Comparison of ENCODE assay signal across 14 cellular contexts in genomic region chr7:73742338-73742752, GRCh38. TPM values are rescaled to one million over a fixed set of nuclear protein-coding genes. Genes with fewer than 3 reads are reported as not detected.
DNase-seq lines count a peak whose midpoint lies in the region; ATAC-seq and TF ChIP-seq lines count a peak whose summit lies in the region.
"Had no signal": no experiment of that assay in that cellular context is flagged by ENCODE, and none has a peak within 500 bp of the region (broad histone marks: within the 10 kb centered on the region; RNA-seq: fewer than 3 reads in every experiment).

No MANE protein-coding gene starts in this region.

- DNase-seq in Calu3, result peak; percentile 62
- DNase-seq in NCI-H2029 (lab: John Stamatoyannopoulos, UW), result peak; percentile 84
- DNase-seq in CD8-positive, alpha-beta memory T cell, result no peak
- DNase-seq in stimulated activated CD4-positive, alpha-beta T cell treated with anti-CD3 and anti-CD28 coated beads, Interleukin-2, amount 100 ng/mL, for 24 hours, result no peak
- no peak for DNase-seq in NCI-H128 (lab: John Stamatoyannopoulos, UW; ENCODE audit: unreplicated experiment)
- DNase-seq: amniotic stem cell; mammary epithelial cell; stimulated activated CD4-positive, alpha-beta T cell treated with anti-CD3 and anti-CD28 coated beads, Interleukin-15, amount 100 ng/mL, for 24 hours; T-cell had no signal

- TF ChIP-seq CTCF in Calu3 (IDR thresholded peaks at IDR 0.05; ENCODE audit: unreplicated experiment), result no peak

- no peaks in the 10 kb centered on the region for H3K36me3 ChIP-seq in ectodermal cell (ENCODE audit: control insufficient read depth, insufficient read depth, low read length)
- no peaks in the 10 kb centered on the region for H3K36me3 ChIP-seq in mucosa of stomach (ENCODE audit: control insufficient read depth, insufficient read depth, low read length)
- peaks cover 2% of the 10 kb centered on the region for H3K36me3 ChIP-seq in CD8-positive, alpha-beta memory T cell (ENCODE audit: insufficient read depth, low read length)

- H3K36me3 Mint-ChIP-seq in Calu3 (ENCODE audit: insufficient read depth, unreplicated experiment), result peaks cover 66% of the 10 kb centered on the region
- H3K36me3 Mint-ChIP-seq in CD8-positive, alpha-beta memory T cell, result no peaks in the 10 kb centered on the region
- H3K36me3 Mint-ChIP-seq: T-cell had no signal

- BruUV-seq in Calu3 (replicated peaks; lab: Mats Ljungman, UMichigan), result no TSS peak

- H3K4me1 ChIP-seq in ectodermal cell (ENCODE audit: control insufficient read depth, insufficient read depth, low read length), result peaks cover 31% of the 10 kb centered on the region
- H3K4me1 ChIP-seq in mucosa of stomach (ENCODE audit: control insufficient read depth, insufficient read depth, low read length), result peaks cover 51% of the 10 kb centered on the region
- peaks cover 9% of the 10 kb centered on the region for H3K4me1 ChIP-seq in CD8-positive, alpha-beta memory T cell (ENCODE audit: insufficient read depth, low read length)

- H3K4me3 ChIP-seq in ectodermal cell (ENCODE audit: insufficient read depth, low read depth, low read length) (peak overlapping the region; percentile 1), mucosa of stomach (ENCODE audit: low read length) (peak overlapping the region; percentile 33)
- H3K4me3 ChIP-seq in CD8-positive, alpha-beta memory T cell (ENCODE audit: low read length), result no peak overlapping the region

- POLR2A ChIA-PET in CD8-positive, alpha-beta memory T cell (lab: Charles Lee), result no interaction called here

- peak overlapping the region; percentile 56 for H3K4me3 Mint-ChIP-seq in Calu3 (ENCODE audit: low read depth, unreplicated experiment)
- no peak overlapping the region for H3K4me3 Mint-ChIP-seq in CD8-positive, alpha-beta memory T cell
- H3K4me3 Mint-ChIP-seq: T-cell had no signal

- H3K27ac ChIP-seq in ectodermal cell (ENCODE audit: insufficient read depth, low read depth, low read length, poor library complexity, severe bottlenecking), result peak overlapping the region; percentile 87
- no peak overlapping the region for H3K27ac ChIP-seq in CD8-positive, alpha-beta memory T cell (ENCODE audit: low read depth, low read length)

- ATAC-seq in HG03520 (IDR thresholded peaks at IDR 0.05; ENCODE audit: unreplicated experiment), result no peak
- ATAC-seq: T-cell had no signal

- H3K27me3 Mint-ChIP-seq in Calu3 (ENCODE audit: unreplicated experiment), result no peaks in the 10 kb centered on the region
- peaks cover 0 to 2% of the 10 kb centered on the region in 2 donors for H3K27me3 Mint-ChIP-seq in CD8-positive, alpha-beta memory T cell
- H3K27me3 Mint-ChIP-seq: T-cell had no signal

- H3K9me3 Mint-ChIP-seq in Calu3 (ENCODE audit: low read depth, unreplicated experiment), result no peaks in the 10 kb centered on the region
- H3K9me3 Mint-ChIP-seq in CD8-positive, alpha-beta memory T cell, result no peaks in the 10 kb centered on the region
- H3K9me3 Mint-ChIP-seq: T-cell had no signal

- peaks cover 29% of the 10 kb centered on the region for H3K4me1 Mint-ChIP-seq in Calu3 (ENCODE audit: low read depth, unreplicated experiment)
- peaks cover 5 to 14% (median 7%) of the 10 kb centered on the region in 3 donors for H3K4me1 Mint-ChIP-seq in CD8-positive, alpha-beta memory T cell

- CTCF ChIA-PET in Calu3 (lab: Charles Lee), result interaction anchor here (0.9 to 1.7 kb wide), 3 partner anchors 14 to 87 kb away, joined by 3 to 4 read pairs (median 4); partner anchors contain the start of gene CLDN3
- CTCF ChIA-PET in CD8-positive, alpha-beta memory T cell (lab: Charles Lee), result no interaction called here

- H3K9ac ChIP-seq in mucosa of stomach (ENCODE audit: low read length), result peak overlapping the region; percentile 55

- intact Hi-C loops in Calu3 (cut with micrococcal nuclease; ENCODE audit: unreplicated experiment), result loop anchor here (2.0 kb wide), 2 partner anchors 88 to 108 kb away; partner anchors contain the start of gene CLDN4

- H3K27ac Mint-ChIP-seq in Calu3 (ENCODE audit: unreplicated experiment), result peak overlapping the region; percentile 98
- H3K27ac Mint-ChIP-seq in CD8-positive, alpha-beta memory T cell, result peak overlapping the region in 1 of 8 donors; percentile 93
- H3K27ac Mint-ChIP-seq: T-cell had no signal

- no peaks in the 10 kb centered on the region for H3K9me3 ChIP-seq in ectodermal cell (ENCODE audit: control insufficient read depth, low read length)
- H3K9me3 ChIP-seq in mucosa of stomach (ENCODE audit: control insufficient read depth, low read length), result no peaks in the 10 kb centered on the region
- H3K9me3 ChIP-seq in CD8-positive, alpha-beta memory T cell (ENCODE audit: low read length), result no peaks in the 10 kb centered on the region

- H3K27me3 ChIP-seq in ectodermal cell (ENCODE audit: control insufficient read depth, insufficient read depth, low read length, poor library complexity, severe bottlenecking), result no peaks in the 10 kb centered on the region
- no peaks in the 10 kb centered on the region for H3K27me3 ChIP-seq in mucosa of stomach (ENCODE audit: control insufficient read depth, insufficient read depth, low read length)
- no peaks in the 10 kb centered on the region for H3K27me3 ChIP-seq in CD8-positive, alpha-beta memory T cell (ENCODE audit: insufficient read depth, low read length, poor library complexity, severe bottlenecking)

- 39 to 41% methylated on average over 7 of the region's 7 CpGs for WGBS in ectodermal cell, 2 experiments

RNA-seq across cellular contexts. Expression of gene ABHD11, which starts 3.7 kb away (rescaled TPM):
- total RNA-seq in Calu3 (2022), result 67.7 and 85.2 TPM in 2 replicates
- polyA plus RNA-seq in ectodermal cell (2013, experiment 1 of 4), result 12.3 TPM
- polyA plus RNA-seq in ectodermal cell (2013, experiment 2 of 4), result 14.6 TPM
- polyA plus RNA-seq in ectodermal cell (2013, experiment 3 of 4), result 12.3 TPM
- 11.5 TPM for polyA plus RNA-seq in ectodermal cell (2013, experiment 4 of 4)
- 10 to 100 TPM; 23.2 to 26.5 TPM for total RNA-seq in CD8-positive, alpha-beta memory T cell
- 13.1 TPM for polyA plus RNA-seq in CD8-positive, alpha-beta memory T cell

RNA-seq across cellular contexts. Expression of gene STX1A, which starts 22.9 kb away (rescaled TPM):
- 26.1 and 26.2 TPM in 2 replicates for total RNA-seq in Calu3 (2022)
- polyA plus RNA-seq in ectodermal cell (2013, experiment 1 of 4), result 19.0 TPM
- polyA plus RNA-seq in ectodermal cell (2013, experiment 2 of 4), result 12.6 TPM
- polyA plus RNA-seq in ectodermal cell (2013, experiment 3 of 4), result 15.5 TPM
- polyA plus RNA-seq in ectodermal cell (2013, experiment 4 of 4), result 17.8 TPM
- 10 to 100 TPM; 18.4 to 18.8 TPM for total RNA-seq in CD8-positive, alpha-beta memory T cell
- 1.5 TPM for polyA plus RNA-seq in CD8-positive, alpha-beta memory T cell

RNA-seq across cellular contexts. Expression of gene CLDN3, which starts 27.7 kb away (rescaled TPM):
- 122 and 135 TPM in 2 replicates for total RNA-seq in Calu3 (2022)
- 4.3 TPM for polyA plus RNA-seq in ectodermal cell (2013, experiment 1 of 4)
- polyA plus RNA-seq in ectodermal cell (2013, experiment 2 of 4), result 5.4 TPM
- 6.8 TPM for polyA plus RNA-seq in ectodermal cell (2013, experiment 3 of 4)
- 7.5 TPM for polyA plus RNA-seq in ectodermal cell (2013, experiment 4 of 4)
- total RNA-seq in CD8-positive, alpha-beta memory T cell, result not detected
- polyA plus RNA-seq in CD8-positive, alpha-beta memory T cell, result not detected
- total RNA-seq: activated CD8-positive, alpha-beta memory T cell treated with anti-CD3 and anti-CD28 coated beads for 36 hours; fibroblast of lung had no signal
- polyA plus RNA-seq: fibroblast of lung, mammary epithelial cell had no signal

RNA-seq across cellular contexts. Expression of gene BUD23, which starts 58.9 kb away (rescaled TPM):
- total RNA-seq in Calu3 (2022), result 73.5 and 75.8 TPM in 2 replicates
- 50.3 TPM for polyA plus RNA-seq in ectodermal cell (2013, experiment 1 of 4)
- polyA plus RNA-seq in ectodermal cell (2013, experiment 2 of 4), result 45.1 TPM
- polyA plus RNA-seq in ectodermal cell (2013, experiment 3 of 4), result 43.5 TPM
- polyA plus RNA-seq in ectodermal cell (2013, experiment 4 of 4), result 52.3 TPM
- 100 to 1,000 TPM; 102 to 113 TPM for total RNA-seq in CD8-positive, alpha-beta memory T cell
- polyA plus RNA-seq in CD8-positive, alpha-beta memory T cell, result 130 TPM

RNA-seq across cellular contexts. Expression of gene DNAJC30, which starts 59.1 kb away (rescaled TPM):
- 10.1 and 10.5 TPM in 2 replicates for total RNA-seq in Calu3 (2022)
- 7.3 TPM for polyA plus RNA-seq in ectodermal cell (2013, experiment 1 of 4)
- 8.4 TPM for polyA plus RNA-seq in ectodermal cell (2013, experiment 2 of 4)
- 5.1 TPM for polyA plus RNA-seq in ectodermal cell (2013, experiment 3 of 4)
- 5.4 TPM for polyA plus RNA-seq in ectodermal cell (2013, experiment 4 of 4)
- total RNA-seq in CD8-positive, alpha-beta memory T cell, result 10 to 100 TPM; 10.9 to 12.4 TPM
- polyA plus RNA-seq in CD8-positive, alpha-beta memory T cell, result 10.0 TPM

Comparison
In these comparisons a context has a peak if more than half of its experiments do, and no peak if none do; other contexts are left out.
1. DNase-seq: peak in Calu3 (single experiment) and NCI-H2029 (single experiment); none in CD8-positive, alpha-beta memory T cell (0 of 5), stimulated activated CD4-positive, alpha-beta T cell treated with anti-CD3 and anti-CD28 coated beads, Interleukin-2, amount 100 ng/mL, for 24 hours (0 of 2) and NCI-H128 (single experiment).
2. RNA of gene CLDN3, which starts 27.7 kb away (total RNA-seq): 122 to 135 TPM in Calu3; not detected in CD8-positive, alpha-beta memory T cell; every median in the first group is over 100 times any median in the second.